ENCODE assay signal across 7 cellular contexts in genomic region chr17:37490022-37490587, GRCh38.
DNase-seq lines count a peak whose midpoint lies in the region; ATAC-seq and TF ChIP-seq lines count a peak whose summit lies in the region.

No MANE protein-coding gene starts in this region.

- H3K4me3 Mint-ChIP-seq in central memory CD8-positive, alpha-beta T cell: peak overlapping the region; percentile 93

- H3K27me3 Mint-ChIP-seq in central memory CD8-positive, alpha-beta T cell: no peaks in the 10 kb centered on the region

- peak; percentile 40 for TF ChIP-seq CTCF in GM12873 (IDR thresholded peaks at IDR 0.05; ENCODE audit: insufficient read depth, low read depth, low read length, missing control alignments)
- TF ChIP-seq CTCF in NB4 (IDR thresholded peaks at IDR 0.05; ENCODE audit: low read depth, low read length): no peak

- peak overlapping the region; percentile 78 for H3K4me3 ChIP-seq in NB4 (ENCODE audit: low read depth, low read length)

- DNase-seq in HCEC 1CT (peak; percentile 49), NB4 (ENCODE audit: low read depth) (peak; percentile 86), left kidney (ENCODE audit: low read depth, low spot score) (peak; percentile 95)
- DNase-seq in activated CD4-positive, CD25-positive, alpha-beta regulatory T cell treated with anti-CD3 and anti-CD28 coated beads, Interleukin-2, amount 50 U/mL, for 16 hours (ENCODE audit: low read depth, low spot score): peak; percentile 40
- DNase-seq in central memory CD8-positive, alpha-beta T cell (ENCODE audit: low spot score in 2 of 2): peak; percentile 55 to 66
- DNase-seq in stimulated activated CD4-positive, alpha-beta T cell treated with anti-CD3 and anti-CD28 coated beads, Interleukin-2, amount 100 ng/mL, for 4 hours (ENCODE audit: low read depth): peak; percentile 70

- no peak for TF ChIP-seq POLR2A in NB4 (IDR thresholded peaks at IDR 0.05; ENCODE audit: extremely low read depth, insufficient read length)

- H3K4me1 Mint-ChIP-seq in central memory CD8-positive, alpha-beta T cell: peaks cover 14% of the 10 kb centered on the region

- H3K27ac Mint-ChIP-seq in central memory CD8-positive, alpha-beta T cell (ENCODE audit: low read depth): peak overlapping the region; percentile 85

- peaks cover 16% of the 10 kb centered on the region for H3K36me3 Mint-ChIP-seq in central memory CD8-positive, alpha-beta T cell (ENCODE audit: insufficient read depth)

- no peaks in the 10 kb centered on the region for H3K9me3 Mint-ChIP-seq in central memory CD8-positive, alpha-beta T cell

- peak; percentile 76 for ATAC-seq in central memory CD8-positive, alpha-beta T cell (replicated peaks; ENCODE audit: extremely low read depth, poor library complexity, severe bottlenecking)

Comparison
In these comparisons a context has a peak if more than half of its experiments do, and no peak if none do; other contexts are left out.
1. Peak in every context shown above with its lines: DNase-seq, ATAC-seq and H3K4me3 ChIP-seq.
2. DNase-seq: peak in every context shown above with its lines; median percentile 95 in left kidney; 86 in NB4; 70 in stimulated activated CD4-positive, alpha-beta T cell treated with anti-CD3 and anti-CD28 coated beads, Interleukin-2, amount 100 ng/mL, for 4 hours; 60 in central memory CD8-positive, alpha-beta T cell; 49 in HCEC 1CT; 40 in activated CD4-positive, CD25-positive, alpha-beta regulatory T cell treated with anti-CD3 and anti-CD28 coated beads, Interleukin-2, amount 50 U/mL, for 16 hours.